ENCODE assay signal across 8 cellular contexts in genomic region chr1:180533571-180533987, GRCh38. TPM values are rescaled to one million over a fixed set of nuclear protein-coding genes. Genes with fewer than 3 reads are reported as not detected.
DNase-seq lines count a peak whose midpoint lies in the region; ATAC-seq and TF ChIP-seq lines count a peak whose summit lies in the region.

No MANE protein-coding gene starts in this region.

- H3K4me1 ChIP-seq in effector memory CD4-positive, alpha-beta T cell (ENCODE audit: control insufficient read depth, insufficient read depth, low read length, poor library complexity, severe bottlenecking), result no peaks in the 10 kb centered on the region
- H3K4me1 ChIP-seq in mesendoderm (ENCODE audit: control insufficient read depth, low read depth, low read length), result no peaks in the 10 kb centered on the region

- no peaks in the 10 kb centered on the region for H3K79me1 ChIP-seq in mesendoderm (ENCODE audit: low read length)

- H3K9ac ChIP-seq in mesendoderm (ENCODE audit: low read length), result no peak overlapping the region

- H2AK5ac ChIP-seq in mesendoderm (ENCODE audit: low read length), result no peak overlapping the region

- no peak overlapping the region for H3K56ac ChIP-seq in mesendoderm (ENCODE audit: low read length)

- no peaks in the 10 kb centered on the region for H3K79me2 ChIP-seq in mesendoderm (ENCODE audit: control insufficient read depth, insufficient read depth, low read length)

- H3K9me3 ChIP-seq in effector memory CD4-positive, alpha-beta T cell (ENCODE audit: control insufficient read depth, low read length), result no peaks in the 10 kb centered on the region

- ATAC-seq in HG03571 (IDR thresholded peaks at IDR 0.05; ENCODE audit: unreplicated experiment) (peak; percentile 51), HG02970 (IDR thresholded peaks at IDR 0.05; ENCODE audit: low FRiP score, unreplicated experiment) (no peak)

- no peak overlapping the region for H3K4me2 ChIP-seq in mesendoderm (ENCODE audit: low read length)

- peak; percentile 92 for DNase-seq in NCI-H82 (lab: John Stamatoyannopoulos, UW)
- peak; percentile 72 to 80 for DNase-seq in activated CD4-positive, alpha-beta T cell treated with anti-CD3 and anti-CD28 coated beads, Interleukin-2, amount 50 U/mL, for 48 hours
- peak; percentile 5 to 28 (median 8) for DNase-seq in effector memory CD4-positive, alpha-beta T cell
- DNase-seq in mesendoderm, result peak; percentile 74
- DNase-seq in stimulated activated CD8-positive, alpha-beta memory T cell treated with anti-CD3 and anti-CD28 coated beads, Interleukin-7, amount 100 ng/mL, for 1 hour (ENCODE audit: low read depth in 2 of 2), result peak; percentile 16 to 21

- no peak overlapping the region for H4K5ac ChIP-seq in mesendoderm (ENCODE audit: low read length)

- no peaks in the 10 kb centered on the region for H3K27me3 ChIP-seq in effector memory CD4-positive, alpha-beta T cell (replicated peaks; ENCODE audit: control insufficient read depth, insufficient read depth, low read length, poor library complexity, severe bottlenecking)
- no peaks in the 10 kb centered on the region for H3K27me3 ChIP-seq in mesendoderm (ENCODE audit: insufficient read depth, low read length, poor library complexity)

- no peak overlapping the region for H3K27ac ChIP-seq in effector memory CD4-positive, alpha-beta T cell (ENCODE audit: insufficient read depth, low read length, poor library complexity, severe bottlenecking)
- no peak overlapping the region for H3K27ac ChIP-seq in mesendoderm (ENCODE audit: low read depth, low read length)

- H2BK5ac ChIP-seq in mesendoderm (ENCODE audit: low read length), result no peak overlapping the region

- no peaks in the 10 kb centered on the region for H3K36me3 ChIP-seq in effector memory CD4-positive, alpha-beta T cell (ENCODE audit: control insufficient read depth, insufficient read depth, low read length)
- no peaks in the 10 kb centered on the region for H3K36me3 ChIP-seq in mesendoderm (ENCODE audit: control insufficient read depth, insufficient read depth, low read length)

- no peak overlapping the region for H3K18ac ChIP-seq in mesendoderm (ENCODE audit: low read length)

- WGBS in mesendoderm (ENCODE audit: extremely low coverage, insufficient coverage, low lambda C conversion rate), result no CpG with 5 or more reads among the region's 6 CpGs

- no peak overlapping the region for H3K23ac ChIP-seq in mesendoderm (ENCODE audit: low read length)

- H4K8ac ChIP-seq in mesendoderm (ENCODE audit: low read depth, low read length), result no peak overlapping the region

- H2BK120ac ChIP-seq in mesendoderm (ENCODE audit: low read depth, low read length), result no peak overlapping the region

- H3K4me3 ChIP-seq in effector memory CD4-positive, alpha-beta T cell (ENCODE audit: insufficient read depth, low read depth, low read length, poor library complexity, severe bottlenecking), result no peak overlapping the region
- H3K4me3 ChIP-seq in mesendoderm (ENCODE audit: low read length), result no peak overlapping the region

- no peak overlapping the region for H2BK15ac ChIP-seq in mesendoderm (replicated peaks; ENCODE audit: low read depth)

- no peak overlapping the region for H3K4ac ChIP-seq in mesendoderm (ENCODE audit: low read depth, low read length)

- peak; percentile 88 for TF ChIP-seq CTCF in GM12873 (IDR thresholded peaks at IDR 0.05; ENCODE audit: insufficient read depth, low read depth, low read length, missing control alignments)

RNA-seq across cellular contexts. Expression of gene OVAAL, which starts 25.2 kb away (rescaled TPM):
- not detected for polyA plus RNA-seq in mesendoderm (2013, experiment 1 of 2)
- polyA plus RNA-seq in mesendoderm (2013, experiment 2 of 2), result not detected

RNA-seq across cellular contexts. Expression of gene ACBD6, which starts 31.2 kb away (rescaled TPM):
- 34.7 TPM for polyA plus RNA-seq in mesendoderm (2013, experiment 1 of 2)
- 36.3 TPM for polyA plus RNA-seq in mesendoderm (2013, experiment 2 of 2)

Comparison
In these comparisons a context has a peak if more than half of its experiments do, and no peak if none do; other contexts are left out.
1. DNase-seq: peak in every context shown above with its lines; median percentile 92 in NCI-H82; 76 in activated CD4-positive, alpha-beta T cell treated with anti-CD3 and anti-CD28 coated beads, Interleukin-2, amount 50 U/mL, for 48 hours; 74 in mesendoderm; 18 in stimulated activated CD8-positive, alpha-beta memory T cell treated with anti-CD3 and anti-CD28 coated beads, Interleukin-7, amount 100 ng/mL, for 1 hour; 8 in effector memory CD4-positive, alpha-beta T cell.